In genomic region chrX:41921492-41922124, GRCh38 we compare ENCODE assay signal across 8 cellular contexts. TPM values are rescaled to one million over a fixed set of nuclear protein-coding genes. Genes with fewer than 3 reads are reported as not detected.
DNase-seq lines count a peak whose midpoint lies in the region; ATAC-seq and TF ChIP-seq lines count a peak whose summit lies in the region.

No MANE protein-coding gene starts in this region.

- no peaks in the 10 kb centered on the region for H3K27me3 Mint-ChIP-seq in T-helper 1 cell treated with Interleukin-12 subunit alpha and Interleukin-12 subunit beta and Interleukin-4 antibody, amounts not matched to agents 30 μg/mL and 1 μg/mL, for 36 hours (ENCODE audit: low read depth)

- H3K27ac Mint-ChIP-seq in T-helper 1 cell treated with Interleukin-12 subunit alpha and Interleukin-12 subunit beta and Interleukin-4 antibody, amounts not matched to agents 30 μg/mL and 1 μg/mL, for 36 hours, result peak overlapping the region; percentile 94

- TF ChIP-seq CTCF in HCT116 (IDR thresholded peaks at IDR 0.05 in 2 of 3, conservative IDR thresholded peaks at IDR 0.05 in 1 of 3; ENCODE audit: borderline replicate concordance in 1 of 3, insufficient read depth in 1 of 3, low read depth in 2 of 3, low read length in 2 of 3) (no peak), foreskin keratinocyte (conservative IDR thresholded peaks at IDR 0.05) (no peak)

- H3K4me3 ChIP-seq in BLaER1, result peak overlapping the region; percentile 75
- peak overlapping the region; percentile 55 to 76 for H3K4me3 ChIP-seq in HCT116 (replicated peaks in 1 of 2; ENCODE audit: low read depth in 1 of 2, low read length in 2 of 2)
- H3K4me3 ChIP-seq in skeletal muscle tissue (ENCODE audit: low read length in 3 of 3), result peak overlapping the region; percentile 73 to 84 (median 77)

- intact Hi-C loops in HCT116 (cut with micrococcal nuclease), result no loop called here

- no peak for TF ChIP-seq POLR2A in HCT116 (IDR thresholded peaks at IDR 0.05; ENCODE audit: borderline replicate concordance, extremely low read depth, insufficient read depth, insufficient read length)

- peaks cover 30% of the 10 kb centered on the region for H3K4me1 Mint-ChIP-seq in T-helper 1 cell treated with Interleukin-12 subunit alpha and Interleukin-12 subunit beta and Interleukin-4 antibody, amounts not matched to agents 30 μg/mL and 1 μg/mL, for 36 hours (ENCODE audit: low read depth)

- H3K36me3 ChIP-seq in BLaER1 (no peaks in the 10 kb centered on the region), HCT116 (ENCODE audit: control insufficient read depth in 1 of 2, insufficient read depth in 2 of 2, low read length in 2 of 2) (no peaks in the 10 kb centered on the region), skeletal muscle tissue (ENCODE audit: control insufficient read depth in 3 of 3, insufficient read depth in 3 of 3, low read length in 3 of 3) (no peaks in the 10 kb centered on the region)

- no peak for ATAC-seq in HCT116
- ATAC-seq in foreskin keratinocyte, result no peak
- ATAC-seq in HG02852 (IDR thresholded peaks at IDR 0.05; ENCODE audit: unreplicated experiment), result no peak

- CTCF ChIA-PET in HCT116 (lab: Charles Lee), result no interaction called here

- H3K79me2 ChIP-seq in HCT116 (ENCODE audit: insufficient read depth, low read length), result peaks cover 62% of the 10 kb centered on the region

- H4K20me1 ChIP-seq in BLaER1 (peaks cover 37% of the 10 kb centered on the region), HCT116 (ENCODE audit: insufficient read depth) (no peaks in the 10 kb centered on the region)

- H3K9me2 ChIP-seq in HCT116 (ENCODE audit: insufficient read depth), result no peaks in the 10 kb centered on the region

- BruUV-seq in HCT116 (replicated peaks; lab: Mats Ljungman, UMichigan), result TSS peak; percentile 51

- peaks cover 2% of the 10 kb centered on the region for H3K36me3 Mint-ChIP-seq in T-helper 1 cell treated with Interleukin-12 subunit alpha and Interleukin-12 subunit beta and Interleukin-4 antibody, amounts not matched to agents 30 μg/mL and 1 μg/mL, for 36 hours (ENCODE audit: low read depth)

- TF ChIP-seq RAD21 in HCT116 (IDR thresholded peaks at IDR 0.05; ENCODE audit: low read depth), result no peak

- no peak overlapping the region for H2AFZ ChIP-seq in HCT116 (ENCODE audit: low read depth, low read length, poor library complexity, severe bottlenecking)

- H3K27me3 ChIP-seq in BLaER1, result peaks cover 81% of the 10 kb centered on the region
- H3K27me3 ChIP-seq in HCT116 (ENCODE audit: insufficient read depth, low read length), result no peaks in the 10 kb centered on the region
- no peaks in the 10 kb centered on the region for H3K27me3 ChIP-seq in foreskin keratinocyte
- no peaks in the 10 kb centered on the region for H3K27me3 ChIP-seq in skeletal muscle tissue (ENCODE audit: control insufficient read depth in 3 of 3, insufficient read depth in 3 of 3, low read length in 3 of 3)

- POLR2A ChIA-PET in HCT116 (lab: Charles Lee), result no interaction called here

- peak overlapping the region; percentile 93 for H3K4me3 Mint-ChIP-seq in T-helper 1 cell treated with Interleukin-12 subunit alpha and Interleukin-12 subunit beta and Interleukin-4 antibody, amounts not matched to agents 30 μg/mL and 1 μg/mL, for 36 hours

- DNase-seq in HCT116 (ENCODE audit: low read depth, low spot score) (no peak), foreskin keratinocyte (peak in 1 of 2 donors; percentile 58), NCI-H128 (lab: John Stamatoyannopoulos, UW; ENCODE audit: unreplicated experiment) (no peak), middle frontal gyrus (ENCODE audit: extremely low spot score, low spot score) (no peak)

- H3K9ac ChIP-seq in BLaER1 (peak overlapping the region; percentile 82), HCT116 (ENCODE audit: low read length) (peak overlapping the region; percentile 69), skeletal muscle tissue (ENCODE audit: low read depth in 1 of 3, low read length in 3 of 3) (peak overlapping the region; percentile 15 to 76 (median 65))

- no peaks in the 10 kb centered on the region for H3K9me3 Mint-ChIP-seq in T-helper 1 cell treated with Interleukin-12 subunit alpha and Interleukin-12 subunit beta and Interleukin-4 antibody, amounts not matched to agents 30 μg/mL and 1 μg/mL, for 36 hours

- H3K4me1 ChIP-seq in BLaER1 (no peaks in the 10 kb centered on the region), HCT116 (ENCODE audit: control insufficient read depth in 1 of 2, insufficient read depth in 2 of 2, low read length in 2 of 2) (peaks cover 2 to 12% of the 10 kb centered on the region in 2 experiments; a peak in 3 of 4 replicates), foreskin keratinocyte (peaks cover 11% of the 10 kb centered on the region), skeletal muscle tissue (ENCODE audit: control insufficient read depth in 3 of 3, insufficient read depth in 3 of 3, low read length in 3 of 3) (peaks cover under 1 to 5% (median 2%) of the 10 kb centered on the region in 3 donors)

- peak overlapping the region; percentile 65 for H3K4me2 ChIP-seq in BLaER1
- peak overlapping the region; percentile 85 for H3K4me2 ChIP-seq in HCT116 (ENCODE audit: low read length)

- no peak overlapping the region for H3K27ac ChIP-seq in BLaER1
- H3K27ac ChIP-seq in HCT116 (ENCODE audit: low read depth, low read length), result no peak overlapping the region
- H3K27ac ChIP-seq in foreskin keratinocyte, result peak overlapping the region; percentile 32
- peak overlapping the region; percentile 45 for H3K27ac ChIP-seq in skeletal muscle tissue (ENCODE audit: low read depth, low read length)

- RAD21 ChIA-PET in HCT116 (lab: Charles Lee; ENCODE audit: low non-redundant PET in 1 of 2, low total read pairs in 2 of 2, uncharacterized antibody in 2 of 2, unreplicated experiment in 2 of 2), result no interaction called here

- H3K9me3 ChIP-seq in BLaER1, result no peaks in the 10 kb centered on the region
- no peaks in the 10 kb centered on the region for H3K9me3 ChIP-seq in HCT116 (ENCODE audit: control insufficient read depth in 1 of 2, insufficient read depth in 1 of 2, low read depth in 1 of 2, low read length in 2 of 2)
- H3K9me3 ChIP-seq in skeletal muscle tissue (ENCODE audit: control insufficient read depth in 3 of 3, low read length in 3 of 3), result no peaks in the 10 kb centered on the region

TF ChIP-seq in HCT116, 20 proteins besides CTCF, POLR2A, EP300 and RAD21:
- no peak for TF ChIP-seq POLR2AphosphoS5 (IDR thresholded peaks at IDR 0.05; ENCODE audit: low read depth, low read length)
- TF ChIP-seq ELF1 (IDR thresholded peaks at IDR 0.05; ENCODE audit: borderline replicate concordance, low read depth), result no peak

RNA-seq across cellular contexts. Expression of gene CASK, which starts 1.7 kb away (rescaled TPM):
- total RNA-seq in HCT116 (2021; ENCODE audit: unreplicated experiment) (39.0 TPM), foreskin keratinocyte (23.2 and 23.4 TPM in 2 replicates), skeletal muscle tissue (31.3 TPM)
- 26.4 and 27.8 TPM in 2 replicates for polyA plus RNA-seq in HCT116 (2012)
- 7.3 and 7.8 TPM in 2 replicates for polyA plus RNA-seq in foreskin keratinocyte

Comparison
In these comparisons a context has a peak if more than half of its experiments do, and no peak if none do; other contexts are left out.
1. H3K27ac ChIP-seq: peak in foreskin keratinocyte (single experiment) and skeletal muscle tissue (single experiment); none in BLaER1 (single experiment) and HCT116 (single experiment).
2. Peak in every context shown above with its lines, with median percentiles within 50 percentile points of each other: H3K4me3 ChIP-seq and H3K9ac ChIP-seq.